5 cellular contexts compared by ENCODE assay signal in genomic region chr5:2119578-2119977, GRCh38.
"Had no signal": no experiment of that assay in that cellular context is flagged by ENCODE, and none has a peak within 500 bp of the region (broad histone marks: within the 10 kb centered on the region; RNA-seq: fewer than 3 reads in every experiment).

No MANE protein-coding gene starts in this region.

- H3K4me3 Mint-ChIP-seq: HFFc6, IgD-negative memory B cell had no signal

- H3K4me1 Mint-ChIP-seq: IgD-negative memory B cell had no signal

- H3K27ac Mint-ChIP-seq: HFFc6, IgD-negative memory B cell had no signal

- DNase-seq: GM23248, GOT3, H7, HFFc6 had no signal

- H3K27me3 Mint-ChIP-seq: IgD-negative memory B cell had no signal

- H3K36me3 Mint-ChIP-seq: IgD-negative memory B cell had no signal
